ENCODE assay signal across 21 cellular contexts in the genomic region with DNA sequence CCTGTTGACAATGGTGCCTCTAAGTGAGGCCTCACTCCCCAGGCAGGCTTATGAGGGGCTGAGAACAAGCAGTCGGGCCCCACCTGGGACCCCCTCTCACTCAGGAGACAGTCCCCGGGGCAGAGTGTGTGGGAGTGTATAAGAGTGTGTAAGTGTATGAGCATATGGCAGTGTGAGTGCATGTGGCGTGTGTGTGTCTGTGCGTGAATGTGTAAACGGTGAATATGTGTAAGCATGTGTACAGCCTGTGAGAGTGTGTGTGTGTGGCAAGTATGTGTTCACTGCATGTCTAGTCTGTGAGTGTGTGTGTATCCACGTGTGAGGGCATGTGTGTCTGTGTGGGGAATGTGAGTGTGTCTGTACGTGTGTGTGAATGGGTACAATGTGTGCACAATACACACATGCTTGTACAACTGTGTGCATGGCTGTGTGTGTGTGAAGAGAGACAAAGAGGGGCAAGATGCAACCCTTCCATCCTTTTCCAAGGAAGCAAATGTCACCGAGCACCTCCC.
"Had no signal": no experiment of that assay in that cellular context is flagged by ENCODE, and none has a peak within 500 bp of the region (broad histone marks: within the 10 kb centered on the region; RNA-seq: fewer than 3 reads in every experiment).

No MANE protein-coding gene starts in this region.

- H3K27ac ChIP-seq: epithelial cell of prostate, esophagus muscularis mucosa, gastrocnemius medialis, heart right ventricle, ovary, right atrium auricular region, testis, tibial nerve, upper lobe of right lung had no signal

- H3K9me3 Mint-ChIP-seq: dendritic cell treated with granulocyte-macrophage colony-stimulating factor and Interleukin-4, amounts not matched to agents 40 ng/mL and 50 ng/mL, for 4 days; effector memory CD8-positive, alpha-beta T cell; nephron progenitor cell; stimulated activated naive CD8-positive, alpha-beta T cell treated with anti-CD3 and anti-CD28 coated beads, Interleukin-15, Interleukin-2, amounts not matched to agents 100 ng/mL and 50 ng/mL, for 24 hours had no signal

- H3K9me3 ChIP-seq: esophagus muscularis mucosa, gastrocnemius medialis, heart right ventricle, mucosa of descending colon, ovary, right atrium auricular region, testis, tibial nerve, upper lobe of right lung had no signal

- H3K4me1 ChIP-seq: gastrocnemius medialis, right atrium auricular region, testis, tibial nerve, upper lobe of right lung had no signal

- H3K27me3 Mint-ChIP-seq: stimulated activated naive CD8-positive, alpha-beta T cell treated with anti-CD3 and anti-CD28 coated beads, Interleukin-15, Interleukin-2, amounts not matched to agents 100 ng/mL and 50 ng/mL, for 24 hours had no signal

- FAIRE-seq: colon, islet of Langerhans, small intestine had no signal

- ATAC-seq: effector memory CD8-positive, alpha-beta T cell; gastrocnemius medialis; heart right ventricle; mucosa of descending colon; upper lobe of right lung had no signal

- H3K27ac Mint-ChIP-seq: dendritic cell treated with granulocyte-macrophage colony-stimulating factor and Interleukin-4, amounts not matched to agents 40 ng/mL and 50 ng/mL, for 4 days; effector memory CD8-positive, alpha-beta T cell; nephron progenitor cell; stimulated activated naive CD8-positive, alpha-beta T cell treated with anti-CD3 and anti-CD28 coated beads, Interleukin-15, Interleukin-2, amounts not matched to agents 100 ng/mL and 50 ng/mL, for 24 hours had no signal

- H3K27me3 ChIP-seq: gastrocnemius medialis, heart right ventricle, ovary, right atrium auricular region, testis, tibial nerve, upper lobe of right lung had no signal

- DNase-seq: cerebellar nuclear complex; effector memory CD8-positive, alpha-beta T cell; gastrocnemius medialis; heart right ventricle; hypothalamus; kidney glomerular epithelial cell; mucosa of descending colon; nephron progenitor cell; small intestine; stimulated activated CD4-positive, alpha-beta T cell treated with anti-CD3 and anti-CD28 coated beads, Interleukin-12 subunit alpha, Interleukin-12 subunit beta, amount 100 ng/mL, for 4 hours; testis; upper lobe of right lung had no signal

- H3K36me3 ChIP-seq: esophagus muscularis mucosa, gastrocnemius medialis, heart right ventricle, ovary, right atrium auricular region, tibial nerve, upper lobe of right lung had no signal

- H3K4me3 ChIP-seq: esophagus muscularis mucosa, gastrocnemius medialis, heart right ventricle, mucosa of descending colon, ovary, right atrium auricular region, testis, tibial nerve, upper lobe of right lung had no signal

- H3K4me3 Mint-ChIP-seq: dendritic cell treated with granulocyte-macrophage colony-stimulating factor and Interleukin-4, amounts not matched to agents 40 ng/mL and 50 ng/mL, for 4 days; effector memory CD8-positive, alpha-beta T cell; nephron progenitor cell; stimulated activated naive CD8-positive, alpha-beta T cell treated with anti-CD3 and anti-CD28 coated beads, Interleukin-15, Interleukin-2, amounts not matched to agents 100 ng/mL and 50 ng/mL, for 24 hours had no signal
